ENCODE assay signal across 9 cellular contexts in the genomic region with DNA sequence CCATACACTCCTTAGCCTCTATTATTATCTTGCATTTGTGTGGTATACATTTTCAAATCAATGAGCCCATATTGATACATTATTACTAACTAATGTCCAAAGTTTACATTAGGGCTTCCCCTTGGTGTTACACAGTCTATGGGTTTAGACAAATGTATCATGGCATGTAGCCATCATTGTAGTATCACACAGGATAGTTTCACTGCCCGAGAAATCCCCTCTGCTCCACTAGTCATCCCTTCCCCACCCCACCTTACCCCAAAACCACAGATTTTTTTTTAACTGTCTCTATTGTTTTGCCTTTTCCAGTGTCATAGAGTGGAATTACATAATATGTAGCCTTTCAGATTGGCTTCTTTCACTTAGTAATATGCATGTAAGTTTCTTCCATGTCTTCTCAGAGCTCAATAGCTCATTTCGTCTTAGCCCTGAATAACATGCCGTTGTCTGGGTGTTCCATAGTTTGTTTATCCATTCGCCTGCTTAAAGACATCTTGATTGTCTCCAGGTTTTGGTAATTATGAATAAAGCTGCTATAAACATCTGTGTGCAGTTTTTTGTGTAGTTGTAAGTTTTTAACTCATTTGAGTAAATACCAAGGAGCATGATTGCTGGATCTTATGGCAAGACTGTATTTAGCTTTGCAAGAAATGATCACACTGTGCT.
DNase-seq lines count a peak whose midpoint lies in the region; ATAC-seq and TF ChIP-seq lines count a peak whose summit lies in the region.
"Had no signal": no experiment of that assay in that cellular context is flagged by ENCODE, and none has a peak within 500 bp of the region (broad histone marks: within the 10 kb centered on the region; RNA-seq: fewer than 3 reads in every experiment).

No MANE protein-coding gene starts in this region.

- H3K36me3 Mint-ChIP-seq in activated CD4-positive, alpha-beta memory T cell treated with anti-CD3 and anti-CD28 coated beads for 36 hours: no peaks in the 10 kb centered on the region
- no peaks in the 10 kb centered on the region for H3K36me3 Mint-ChIP-seq in activated CD4-positive, alpha-beta memory T cell treated with anti-CD3 and anti-CD28 coated beads, Interleukin-2, amount 10 ng/mL, durations not matched to agents 7 days and 5 days (ENCODE audit: low read depth)
- H3K36me3 Mint-ChIP-seq in activated T-helper 1 cell treated with anti-CD3 and anti-CD28 coated beads, Interleukin-12 subunit alpha, Interleukin-12 subunit beta, Interleukin-2, Interleukin-4 antibody, amounts not matched to agents 30 ng/mL and 10 ng/mL and 1 ng/mL, durations not matched to agents 14 hours and 24 hours and 36 hours (ENCODE audit: low read depth): no peaks in the 10 kb centered on the region

- no peaks in the 10 kb centered on the region for H3K36me3 ChIP-seq in stomach

- peaks cover 33% of the 10 kb centered on the region for H3K4me1 Mint-ChIP-seq in activated CD4-positive, alpha-beta memory T cell treated with anti-CD3 and anti-CD28 coated beads for 36 hours (ENCODE audit: low read depth)
- peaks cover 27% of the 10 kb centered on the region for H3K4me1 Mint-ChIP-seq in activated CD4-positive, alpha-beta memory T cell treated with anti-CD3 and anti-CD28 coated beads, Interleukin-2, amount 10 ng/mL, durations not matched to agents 7 days and 5 days
- peaks cover 34% of the 10 kb centered on the region for H3K4me1 Mint-ChIP-seq in activated T-helper 1 cell treated with anti-CD3 and anti-CD28 coated beads, Interleukin-12 subunit alpha, Interleukin-12 subunit beta, Interleukin-2, Interleukin-4 antibody, amounts not matched to agents 30 ng/mL and 10 ng/mL and 1 ng/mL, durations not matched to agents 14 hours and 24 hours and 36 hours (ENCODE audit: low read depth)

- H3K4me3 Mint-ChIP-seq in activated CD4-positive, alpha-beta memory T cell treated with anti-CD3 and anti-CD28 coated beads for 36 hours: peak overlapping the region; percentile 43
- no peak overlapping the region for H3K4me3 Mint-ChIP-seq in activated CD4-positive, alpha-beta memory T cell treated with anti-CD3 and anti-CD28 coated beads, Interleukin-2, amount 10 ng/mL, durations not matched to agents 7 days and 5 days
- peak overlapping the region; percentile 19 for H3K4me3 Mint-ChIP-seq in activated T-helper 1 cell treated with anti-CD3 and anti-CD28 coated beads, Interleukin-12 subunit alpha, Interleukin-12 subunit beta, Interleukin-2, Interleukin-4 antibody, amounts not matched to agents 30 ng/mL and 10 ng/mL and 1 ng/mL, durations not matched to agents 14 hours and 24 hours and 36 hours

- TF ChIP-seq EP300 in stomach (IDR thresholded peaks at IDR 0.05): no peak

- H3K27me3 Mint-ChIP-seq in activated CD4-positive, alpha-beta memory T cell treated with anti-CD3 and anti-CD28 coated beads for 36 hours: no peaks in the 10 kb centered on the region
- H3K27me3 Mint-ChIP-seq in activated CD4-positive, alpha-beta memory T cell treated with anti-CD3 and anti-CD28 coated beads, Interleukin-2, amount 10 ng/mL, durations not matched to agents 7 days and 5 days: peaks cover 6% of the 10 kb centered on the region
- peaks cover 30% of the 10 kb centered on the region for H3K27me3 Mint-ChIP-seq in activated T-helper 1 cell treated with anti-CD3 and anti-CD28 coated beads, Interleukin-12 subunit alpha, Interleukin-12 subunit beta, Interleukin-2, Interleukin-4 antibody, amounts not matched to agents 30 ng/mL and 10 ng/mL and 1 ng/mL, durations not matched to agents 14 hours and 24 hours and 36 hours (ENCODE audit: insufficient read depth)

- DNase-seq in activated CD4-positive, alpha-beta memory T cell treated with anti-CD3 and anti-CD28 coated beads for 36 hours: peak; percentile 55
- DNase-seq in activated CD4-positive, alpha-beta memory T cell treated with anti-CD3 and anti-CD28 coated beads, Interleukin-2, amount 10 ng/mL, durations not matched to agents 7 days and 5 days: no peak
- DNase-seq in activated T-helper 1 cell treated with anti-CD3 and anti-CD28 coated beads, Interleukin-12 subunit alpha, Interleukin-12 subunit beta, Interleukin-2, Interleukin-4 antibody, amounts not matched to agents 30 ng/mL and 10 ng/mL and 1 ng/mL, durations not matched to agents 14 hours and 24 hours and 36 hours (ENCODE audit: low spot score): peak; percentile 36
- DNase-seq in stimulated activated CD4-positive, alpha-beta T cell treated with anti-CD3 and anti-CD28 coated beads, Interleukin-4, amount 100 ng/mL, for 24 hours: peak; percentile 62
- no peak for DNase-seq in iPS-NIHi7 (ENCODE audit: extremely low spot score)
- no peak for DNase-seq in stomach
- no peak for DNase-seq in foreskin melanocyte
- DNase-seq: NCI-H2081 treated with DMSO at 0.1 percent for 48 hours had no signal

- ATAC-seq in HG02973 (IDR thresholded peaks at IDR 0.05; ENCODE audit: unreplicated experiment): peak; percentile 50

- H3K27ac Mint-ChIP-seq in activated CD4-positive, alpha-beta memory T cell treated with anti-CD3 and anti-CD28 coated beads for 36 hours: peak overlapping the region; percentile 68
- no peak overlapping the region for H3K27ac Mint-ChIP-seq in activated CD4-positive, alpha-beta memory T cell treated with anti-CD3 and anti-CD28 coated beads, Interleukin-2, amount 10 ng/mL, durations not matched to agents 7 days and 5 days
- peak overlapping the region; percentile 40 for H3K27ac Mint-ChIP-seq in activated T-helper 1 cell treated with anti-CD3 and anti-CD28 coated beads, Interleukin-12 subunit alpha, Interleukin-12 subunit beta, Interleukin-2, Interleukin-4 antibody, amounts not matched to agents 30 ng/mL and 10 ng/mL and 1 ng/mL, durations not matched to agents 14 hours and 24 hours and 36 hours

- no peak overlapping the region for H3K4me3 ChIP-seq in stomach

- no peak for TF ChIP-seq CTCF in stomach (IDR thresholded peaks at IDR 0.05)

- no peaks in the 10 kb centered on the region for H3K27me3 ChIP-seq in stomach

- H3K4me1 ChIP-seq in stomach: peaks cover 0 to 16% (median 1%) of the 10 kb centered on the region in 4 donors

- CTCF ChIA-PET in activated CD4-positive, alpha-beta memory T cell treated with anti-CD3 and anti-CD28 coated beads for 36 hours (lab: Charles Lee): interaction anchor here (0.7 to 3.7 kb wide), 5 partner anchors 19 to 169 kb away, joined by 3 to 20 read pairs (median 3); no protein-coding TSS in a partner anchor
- CTCF ChIA-PET in activated CD4-positive, alpha-beta memory T cell treated with anti-CD3 and anti-CD28 coated beads, Interleukin-2, amount 10 ng/mL, durations not matched to agents 7 days and 5 days (lab: Charles Lee): interaction anchor here (1.5 kb wide), 1 partner anchor 87 kb away, joined by 7 read pairs; no protein-coding TSS in a partner anchor

- H3K27ac ChIP-seq in stomach: no peak overlapping the region

- H3K9me3 Mint-ChIP-seq in activated CD4-positive, alpha-beta memory T cell treated with anti-CD3 and anti-CD28 coated beads for 36 hours: no peaks in the 10 kb centered on the region
- no peaks in the 10 kb centered on the region for H3K9me3 Mint-ChIP-seq in activated CD4-positive, alpha-beta memory T cell treated with anti-CD3 and anti-CD28 coated beads, Interleukin-2, amount 10 ng/mL, durations not matched to agents 7 days and 5 days
- no peaks in the 10 kb centered on the region for H3K9me3 Mint-ChIP-seq in activated T-helper 1 cell treated with anti-CD3 and anti-CD28 coated beads, Interleukin-12 subunit alpha, Interleukin-12 subunit beta, Interleukin-2, Interleukin-4 antibody, amounts not matched to agents 30 ng/mL and 10 ng/mL and 1 ng/mL, durations not matched to agents 14 hours and 24 hours and 36 hours

- POLR2A ChIA-PET in activated CD4-positive, alpha-beta memory T cell treated with anti-CD3 and anti-CD28 coated beads for 36 hours (lab: Charles Lee): interaction anchor here (0.6 to 2.0 kb wide), 9 partner anchors 32 to 846 kb away, joined by 3 to 5 read pairs (median 3); no protein-coding TSS in a partner anchor
- POLR2A ChIA-PET in activated CD4-positive, alpha-beta memory T cell treated with anti-CD3 and anti-CD28 coated beads, Interleukin-2, amount 10 ng/mL, durations not matched to agents 7 days and 5 days (lab: Charles Lee): interaction anchor here (1.4 kb wide), 1 partner anchor 12 kb away, joined by 3 read pairs; no protein-coding TSS in a partner anchor

- no peak for TF ChIP-seq POLR2A in stomach (IDR thresholded peaks at IDR 0.05)

- 64 to 81% (median 78%) methylated on average over 4 of the region's 4 CpGs for WGBS in stomach, 5 donors

- no peaks in the 10 kb centered on the region for H3K9me3 ChIP-seq in stomach

- intact Hi-C loops in activated CD4-positive, alpha-beta memory T cell treated with anti-CD3 and anti-CD28 coated beads for 36 hours (cut with micrococcal nuclease): loop anchor here (1.0 kb wide), 4 partner anchors 43 to 96 kb away; no protein-coding TSS in a partner anchor
- intact Hi-C loops in activated T-helper 1 cell treated with anti-CD3 and anti-CD28 coated beads, Interleukin-12 subunit alpha, Interleukin-12 subunit beta, Interleukin-2, Interleukin-4 antibody, amounts not matched to agents 30 ng/mL and 10 ng/mL and 1 ng/mL, durations not matched to agents 14 hours and 24 hours and 36 hours (cut with micrococcal nuclease): loop anchor here (1.0 kb wide), 9 partner anchors 15 to 311 kb away; no protein-coding TSS in a partner anchor
- intact Hi-C loops in stomach (cut with DNase I; ENCODE audit: low total_unique reads): no loop called here

Comparison
In these comparisons a context has a peak if more than half of its experiments do, and no peak if none do; other contexts are left out.
1. DNase-seq: peak in activated CD4-positive, alpha-beta memory T cell treated with anti-CD3 and anti-CD28 coated beads for 36 hours (single experiment), activated T-helper 1 cell treated with anti-CD3 and anti-CD28 coated beads, Interleukin-12 subunit alpha, Interleukin-12 subunit beta, Interleukin-2, Interleukin-4 antibody, amounts not matched to agents 30 ng/mL and 10 ng/mL and 1 ng/mL, durations not matched to agents 14 hours and 24 hours and 36 hours (single experiment) and stimulated activated CD4-positive, alpha-beta T cell treated with anti-CD3 and anti-CD28 coated beads, Interleukin-4, amount 100 ng/mL, for 24 hours (single experiment); none in activated CD4-positive, alpha-beta memory T cell treated with anti-CD3 and anti-CD28 coated beads, Interleukin-2, amount 10 ng/mL, durations not matched to agents 7 days and 5 days (single experiment), iPS-NIHi7 (single experiment), stomach (single experiment) and foreskin melanocyte (single experiment).